ENCODE assay signal across 23 cellular contexts in the genomic region with DNA sequence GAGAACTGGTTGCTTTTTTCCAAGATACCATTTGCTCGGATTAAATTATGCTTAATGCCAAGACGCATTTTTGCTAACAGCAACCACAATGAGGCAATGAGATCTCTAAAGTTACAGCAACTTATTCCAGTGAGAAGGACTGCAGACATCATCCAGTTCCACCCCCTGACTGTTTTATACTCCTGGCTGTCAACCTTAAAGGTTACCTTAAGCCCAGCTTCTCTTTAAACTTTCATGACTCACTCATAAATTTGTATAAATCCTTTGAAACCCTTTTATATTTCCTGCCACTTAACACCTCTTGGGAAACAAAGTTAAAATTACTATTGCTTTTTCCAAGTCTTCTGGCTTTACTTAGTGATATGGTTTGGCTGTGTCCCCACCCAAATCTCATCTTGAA.
"Had no signal": no experiment of that assay in that cellular context is flagged by ENCODE, and none has a peak within 500 bp of the region (broad histone marks: within the 10 kb centered on the region; RNA-seq: fewer than 3 reads in every experiment).

No MANE protein-coding gene starts in this region.

- H3K4me1 Mint-ChIP-seq: memory B cell; naive thymus-derived CD4-positive, alpha-beta T cell; stimulated activated memory B cell treated with anti-CD40 and anti-IgM and Interleukin-4, amounts not matched to agents 10 μg/mL and 1 μg/mL and 100 μg/mL, for 72 hours; stimulated activated naive CD8-positive, alpha-beta T cell treated with anti-CD3 and anti-CD28 coated beads, Interleukin-15, amount 100 ng/mL, for 72 hours had no signal

- H3K9me3 ChIP-seq: left ventricle myocardium inferior, mucosa of descending colon, ovary, right atrium auricular region, right lobe of liver, tibial nerve, uterus had no signal

- H3K36me3 ChIP-seq: left ventricle myocardium inferior, ovary, right lobe of liver, tibial nerve, uterus had no signal

- H3K36me3 Mint-ChIP-seq: memory B cell; naive thymus-derived CD4-positive, alpha-beta T cell; natural killer cell treated with Interleukin-12 subunit alpha and Interleukin-12 subunit beta and Interleukin-15 and Interleukin-18, amount 100 ng/mL, for 72 hours; stimulated activated memory B cell treated with anti-CD40 and anti-IgM and Interleukin-4, amounts not matched to agents 10 μg/mL and 1 μg/mL and 100 μg/mL, for 72 hours had no signal

- H3K9me3 Mint-ChIP-seq: memory B cell; natural killer cell treated with Interleukin-12 subunit alpha and Interleukin-12 subunit beta and Interleukin-15 and Interleukin-18, amount 100 ng/mL, for 72 hours; stimulated activated memory B cell treated with anti-CD40 and anti-IgM and Interleukin-4, amounts not matched to agents 10 μg/mL and 1 μg/mL and 100 μg/mL, for 72 hours; stimulated activated naive CD8-positive, alpha-beta T cell treated with anti-CD3 and anti-CD28 coated beads, Interleukin-15, amount 100 ng/mL, for 72 hours had no signal

- ATAC-seq: mucosa of descending colon; naive thymus-derived CD4-positive, alpha-beta T cell; natural killer cell treated with Interleukin-12 subunit alpha and Interleukin-12 subunit beta and Interleukin-15 and Interleukin-18, amount 100 ng/mL, for 72 hours; right lobe of liver; stimulated activated memory B cell treated with anti-CD40 and anti-IgM and Interleukin-4, amounts not matched to agents 10 μg/mL and 1 μg/mL and 100 μg/mL, for 72 hours; stimulated activated naive CD8-positive, alpha-beta T cell treated with anti-CD3 and anti-CD28 coated beads, Interleukin-15, amount 100 ng/mL, for 72 hours had no signal

- DNase-seq: islet precursor cell; left ventricle myocardium inferior; midbrain; mucosa of descending colon; naive thymus-derived CD4-positive, alpha-beta T cell; ovary; right lobe of liver; stimulated activated CD4-positive, alpha-beta T cell treated with anti-CD3 and anti-CD28 coated beads, Interleukin-1b, Interleukin-23, amount 100 ng/mL, for 48 hours; stimulated activated CD4-positive, alpha-beta T cell treated with anti-CD3 and anti-CD28 coated beads, Interleukin-2, amount 100 ng/mL, for 48 hours; stimulated activated CD4-positive, alpha-beta T cell treated with anti-CD3 and anti-CD28 coated beads, Interleukin-4, amount 100 ng/mL, for 4 hours; stimulated activated CD8-positive, alpha-beta memory T cell treated with anti-CD3 and anti-CD28 coated beads, Interleukin-4, amount 100 ng/mL, for 48 hours; stimulated activated naive CD4-positive, alpha-beta T cell treated with Interleukin-2 at 50 U/mL for 16 hours; stimulated activated naive CD8-positive, alpha-beta T cell treated with anti-CD3 and anti-CD28 coated beads, Interleukin-15, amount 100 ng/mL, for 72 hours; substantia nigra; uterus had no signal

- H3K27me3 Mint-ChIP-seq: memory B cell; natural killer cell treated with Interleukin-12 subunit alpha and Interleukin-12 subunit beta and Interleukin-15 and Interleukin-18, amount 100 ng/mL, for 72 hours; progenitor cell of endocrine pancreas; stimulated activated memory B cell treated with anti-CD40 and anti-IgM and Interleukin-4, amounts not matched to agents 10 μg/mL and 1 μg/mL and 100 μg/mL, for 72 hours; stimulated activated naive CD8-positive, alpha-beta T cell treated with anti-CD3 and anti-CD28 coated beads, Interleukin-15, amount 100 ng/mL, for 72 hours; type B pancreatic cell had no signal

- H3K27ac ChIP-seq: left ventricle myocardium inferior, ovary, right atrium auricular region, right lobe of liver, tibial nerve, uterus had no signal

- H3K4me3 Mint-ChIP-seq: memory B cell; naive thymus-derived CD4-positive, alpha-beta T cell; natural killer cell treated with Interleukin-12 subunit alpha and Interleukin-12 subunit beta and Interleukin-15 and Interleukin-18, amount 100 ng/mL, for 72 hours; stimulated activated memory B cell treated with anti-CD40 and anti-IgM and Interleukin-4, amounts not matched to agents 10 μg/mL and 1 μg/mL and 100 μg/mL, for 72 hours; stimulated activated naive CD8-positive, alpha-beta T cell treated with anti-CD3 and anti-CD28 coated beads, Interleukin-15, amount 100 ng/mL, for 72 hours; type B pancreatic cell had no signal

- H3K27me3 ChIP-seq: ovary, right atrium auricular region, right lobe of liver, tibial nerve, uterus had no signal

- H3K4me1 ChIP-seq: right lobe of liver, uterus had no signal

- H3K27ac Mint-ChIP-seq: memory B cell; naive thymus-derived CD4-positive, alpha-beta T cell; natural killer cell treated with Interleukin-12 subunit alpha and Interleukin-12 subunit beta and Interleukin-15 and Interleukin-18, amount 100 ng/mL, for 72 hours; progenitor cell of endocrine pancreas; stimulated activated memory B cell treated with anti-CD40 and anti-IgM and Interleukin-4, amounts not matched to agents 10 μg/mL and 1 μg/mL and 100 μg/mL, for 72 hours; stimulated activated naive CD8-positive, alpha-beta T cell treated with anti-CD3 and anti-CD28 coated beads, Interleukin-15, amount 100 ng/mL, for 72 hours; type B pancreatic cell had no signal

- H3K4me3 ChIP-seq: left ventricle myocardium inferior, mucosa of descending colon, ovary, right atrium auricular region, right lobe of liver, smooth muscle cell, tibial nerve, uterus had no signal
